1 cellular context compared by ENCODE assay signal in genomic region chr11:111631666-111632039, GRCh38.
TF ChIP-seq lines count a peak whose summit lies in the region.

No MANE protein-coding gene starts in this region.

TF ChIP-seq in endothelial cell of umbilical vein, 7 proteins besides CTCF, POLR2A, EP300 and RAD21 (continued from another document):
- TF ChIP-seq GATA2 (IDR thresholded peaks at IDR 0.05; ENCODE audit: insufficient read depth, insufficient read length, low read depth, low read length) (peak; percentile 8), MYC (IDR thresholded peaks at IDR 0.05; ENCODE audit: low read depth, low read length) (no peak)
TF ChIP-seq in endothelial cell of umbilical vein: peak in this region for 1.
